In genomic region chr14:73787760-73788508, GRCh38 we compare ENCODE assay signal across 8 cellular contexts.
DNase-seq lines count a peak whose midpoint lies in the region; ATAC-seq and TF ChIP-seq lines count a peak whose summit lies in the region.

No MANE protein-coding gene starts in this region.

- intact Hi-C loops in Calu3 (cut with micrococcal nuclease; ENCODE audit: unreplicated experiment) = loop anchor here (2.0 to 5.0 kb wide), 2 partner anchors 33 to 39 kb away; no protein-coding TSS in a partner anchor

- H3K4me1 Mint-ChIP-seq in Calu3 (ENCODE audit: low read depth, unreplicated experiment) = peaks cover 24% of the 10 kb centered on the region

- no peaks in the 10 kb centered on the region for H3K27me3 Mint-ChIP-seq in Calu3 (ENCODE audit: unreplicated experiment)

- CTCF ChIA-PET in Calu3 (lab: Charles Lee) = interaction anchor here (1.0 to 1.4 kb wide), 3 partner anchors 30 to 46 kb away, joined by 3 to 9 read pairs (median 6); no protein-coding TSS in a partner anchor

- H3K4me3 Mint-ChIP-seq in Calu3 (ENCODE audit: low read depth, unreplicated experiment) = peak overlapping the region; percentile 76

- peak overlapping the region; percentile 95 for H3K27ac ChIP-seq in HL-60 (replicated peaks)

- ATAC-seq in GM18861 (IDR thresholded peaks at IDR 0.05; ENCODE audit: unreplicated experiment) (no peak), GM19328 (IDR thresholded peaks at IDR 0.05; ENCODE audit: unreplicated experiment) (no peak)

- no peaks in the 10 kb centered on the region for H3K27me3 ChIP-seq in HL-60 (ENCODE audit: insufficient read depth, poor library complexity, severe bottlenecking)

- H3K9me3 Mint-ChIP-seq in Calu3 (ENCODE audit: low read depth, unreplicated experiment) = no peaks in the 10 kb centered on the region

- no peak for DNase-seq in Calu3
- DNase-seq in HL-60 (ENCODE audit: low read depth in 1 of 2, low spot score in 1 of 2) = no peak
- DNase-seq in activated CD8-positive, alpha-beta memory T cell treated with anti-CD3 and anti-CD28 coated beads, Interleukin-2, amount 50 U/mL, for 48 hours = peak; percentile 74
- DNase-seq in fibroblast of the aortic adventitia (ENCODE audit: low read depth) = peak; percentile 62
- no peak for DNase-seq in retinal pigment epithelial cell (ENCODE audit: low read depth)
- DNase-seq in SKM-1 treated with dmso at 0.1 percent for 144 hours (lab: John Stamatoyannopoulos, UW; ENCODE audit: unreplicated experiment) = no peak

- BruUV-seq in Calu3 (replicated peaks; lab: Mats Ljungman, UMichigan) = TSS peak; percentile 48

- peak overlapping the region; percentile 75 for H3K27ac Mint-ChIP-seq in Calu3 (ENCODE audit: unreplicated experiment)

- peaks cover 28% of the 10 kb centered on the region for H3K36me3 Mint-ChIP-seq in Calu3 (ENCODE audit: insufficient read depth, unreplicated experiment)

- TF ChIP-seq CTCF in Calu3 (IDR thresholded peaks at IDR 0.05; ENCODE audit: unreplicated experiment) (no peak), HL-60 (IDR thresholded peaks at IDR 0.05; ENCODE audit: insufficient read depth, low read length) (no peak), fibroblast of the aortic adventitia (IDR thresholded peaks at IDR 0.05; ENCODE audit: insufficient read depth, low read length) (no peak), retinal pigment epithelial cell (conservative IDR thresholded peaks at IDR 0.05; ENCODE audit: low read depth, low read length) (no peak)

- H3K4me3 ChIP-seq in HL-60 (replicated peaks; ENCODE audit: insufficient read depth, low read length) = peak overlapping the region; percentile 34
- peak overlapping the region; percentile 75 for H3K4me3 ChIP-seq in fibroblast of the aortic adventitia (ENCODE audit: low read depth, low read length)
- H3K4me3 ChIP-seq in retinal pigment epithelial cell (ENCODE audit: low read length) = peak overlapping the region; percentile 71

Comparison
In these comparisons a context has a peak if more than half of its experiments do, and no peak if none do; other contexts are left out.
1. DNase-seq: peak in activated CD8-positive, alpha-beta memory T cell treated with anti-CD3 and anti-CD28 coated beads, Interleukin-2, amount 50 U/mL, for 48 hours (single experiment) and fibroblast of the aortic adventitia (single experiment); none in Calu3 (single experiment), HL-60 (0 of 2), retinal pigment epithelial cell (single experiment) and SKM-1 treated with dmso at 0.1 percent for 144 hours (single experiment).
2. Peak in every context shown above with its lines, with median percentiles within 50 percentile points of each other: H3K4me3 ChIP-seq.